ENCODE assay signal across 1 cellular context in the genomic region with DNA sequence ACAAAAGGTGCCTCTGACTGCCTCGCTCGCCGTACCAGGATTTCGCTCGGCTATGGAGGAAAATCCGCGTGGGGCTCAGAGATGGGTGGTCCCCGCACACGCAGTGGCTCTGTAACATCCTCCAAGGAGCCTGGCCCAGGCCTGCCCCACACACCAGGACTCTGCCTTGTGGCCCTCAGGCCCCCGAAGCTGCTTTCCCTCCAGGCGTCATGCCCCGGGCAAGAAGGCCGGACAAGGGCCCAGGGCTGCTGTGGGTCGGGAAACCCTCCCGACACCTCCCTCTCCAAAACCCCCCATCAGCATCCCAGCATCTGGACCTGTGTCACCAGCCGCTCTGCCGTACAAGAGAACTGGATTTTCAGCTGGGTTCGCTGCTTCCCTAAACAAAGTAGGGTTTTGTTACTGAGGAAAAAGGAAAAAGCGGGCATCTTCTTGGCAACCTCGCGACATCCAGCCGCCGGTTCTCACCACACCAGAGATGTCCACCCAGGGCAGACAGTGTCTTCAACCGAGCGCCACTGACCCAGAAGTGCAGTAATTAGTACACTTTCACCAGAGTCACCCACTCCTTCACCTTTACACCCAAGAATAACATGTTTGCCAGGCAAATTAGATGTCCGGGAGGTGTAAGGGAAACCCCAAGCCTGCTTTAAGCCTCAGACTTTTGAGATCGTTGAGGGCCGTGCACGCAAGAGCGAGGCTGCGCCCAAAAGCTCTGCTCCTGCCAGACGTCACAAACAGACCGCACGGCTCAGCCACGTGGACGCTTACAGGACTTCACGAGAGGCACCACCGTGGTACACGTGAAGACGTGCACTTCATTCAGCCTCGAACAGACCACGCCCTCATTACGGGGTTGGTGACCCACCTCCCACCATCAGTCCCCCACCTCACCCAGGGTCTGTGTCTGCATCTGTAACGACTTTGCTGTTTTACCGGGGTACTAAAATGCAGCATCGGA.
TF ChIP-seq lines count a peak whose summit lies in the region.

No MANE protein-coding gene starts in this region.

TF ChIP-seq in IMR-90, 13 proteins besides CTCF, POLR2A, EP300 and RAD21 (continued from another document):
- TF ChIP-seq RFX5 (IDR thresholded peaks at IDR 0.05; ENCODE audit: low read depth, low read length) (no peak), USF2 (IDR thresholded peaks at IDR 0.05; ENCODE audit: low read depth, low read length) (no peak), MAFK (IDR thresholded peaks at IDR 0.05; ENCODE audit: low read depth, low read length) (no peak), BHLHE40 (IDR thresholded peaks at IDR 0.05; ENCODE audit: low read depth, low read length) (no peak), MAZ (IDR thresholded peaks at IDR 0.05; ENCODE audit: borderline replicate concordance, low read depth, low read length) (no peak), CEBPB (IDR thresholded peaks at IDR 0.05; ENCODE audit: low read depth, low read length) (no peak), MXI1 (IDR thresholded peaks at IDR 0.05; ENCODE audit: borderline replicate concordance, low read depth, low read length) (no peak)
- TF ChIP-seq, protein P1, sequence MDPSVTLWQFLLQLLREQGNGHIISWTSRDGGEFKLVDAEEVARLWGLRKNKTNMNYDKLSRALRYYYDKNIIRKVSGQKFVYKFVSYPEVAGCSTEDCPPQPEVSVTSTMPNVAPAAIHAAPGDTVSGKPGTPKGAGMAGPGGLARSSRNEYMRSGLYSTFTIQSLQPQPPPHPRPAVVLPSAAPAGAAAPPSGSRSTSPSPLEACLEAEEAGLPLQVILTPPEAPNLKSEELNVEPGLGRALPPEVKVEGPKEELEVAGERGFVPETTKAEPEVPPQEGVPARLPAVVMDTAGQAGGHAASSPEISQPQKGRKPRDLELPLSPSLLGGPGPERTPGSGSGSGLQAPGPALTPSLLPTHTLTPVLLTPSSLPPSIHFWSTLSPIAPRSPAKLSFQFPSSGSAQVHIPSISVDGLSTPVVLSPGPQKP (IDR thresholded peaks at IDR 0.05; ENCODE audit: borderline replicate concordance, low read depth, low read length) = no peak
